ENCODE assay signal across 11 cellular contexts in genomic region chr11:33478111-33478573, GRCh38.
DNase-seq lines count a peak whose midpoint lies in the region; TF ChIP-seq lines count a peak whose summit lies in the region.
"Had no signal": no experiment of that assay in that cellular context is flagged by ENCODE, and none has a peak within 500 bp of the region (broad histone marks: within the 10 kb centered on the region; RNA-seq: fewer than 3 reads in every experiment).

No MANE protein-coding gene starts in this region.

- intact Hi-C loops in dorsolateral prefrontal cortex (cut with DNase I) = no loop called here
- intact Hi-C loops in activated CD4-positive, alpha-beta T cell treated with anti-CD3 and anti-CD28 coated beads, Interleukin-2, amount 10 ng/mL, durations not matched to agents 24 days and 14 days (cut with micrococcal nuclease) = no loop called here

- H3K27me3 Mint-ChIP-seq in activated CD4-positive, alpha-beta T cell treated with anti-CD3 and anti-CD28 coated beads, Interleukin-2, amount 10 ng/mL, durations not matched to agents 24 days and 14 days = peaks cover 11% of the 10 kb centered on the region

- TF ChIP-seq CTCF in dorsolateral prefrontal cortex (IDR thresholded peaks at IDR 0.05 in 54 of 56, conservative IDR thresholded peaks at IDR 0.05 in 2 of 56; ENCODE audit: low read depth in 1 of 56, partially characterized antibody in 56 of 56) = no peak
- no peak for TF ChIP-seq CTCF in coronary artery (IDR thresholded peaks at IDR 0.05)

- no peak overlapping the region for H3K27ac Mint-ChIP-seq in activated CD4-positive, alpha-beta T cell treated with anti-CD3 and anti-CD28 coated beads, Interleukin-2, amount 10 ng/mL, durations not matched to agents 24 days and 14 days

- no peaks in the 10 kb centered on the region for H3K36me3 Mint-ChIP-seq in activated CD4-positive, alpha-beta T cell treated with anti-CD3 and anti-CD28 coated beads, Interleukin-2, amount 10 ng/mL, durations not matched to agents 24 days and 14 days (ENCODE audit: low read depth)

- no peak overlapping the region for H3K4me3 ChIP-seq in dorsolateral prefrontal cortex
- H3K4me3 ChIP-seq in coronary artery = no peak overlapping the region
- H3K4me3 ChIP-seq: testis had no signal

- H3K27ac ChIP-seq in dorsolateral prefrontal cortex = peak overlapping the region in 48 of 59 donors; percentile 14 to 91 (median 70)
- no peak overlapping the region for H3K27ac ChIP-seq in coronary artery
- H3K27ac ChIP-seq: testis had no signal

- H3K27me3 ChIP-seq in dorsolateral prefrontal cortex = peaks cover 0 to 5% (median 0%) of the 10 kb centered on the region in 45 donors
- H3K27me3 ChIP-seq: testis had no signal

- DNase-seq in NCI-H524 (lab: John Stamatoyannopoulos, UW) (peak; percentile 22 to 62), NCI-H524 treated with DMSO at 0.1 percent for 48 hours (lab: John Stamatoyannopoulos, UW) (no peak), NCI-H2171 (lab: John Stamatoyannopoulos, UW) (peak; percentile 98), dorsolateral prefrontal cortex (peak in 5 of 10 donors; percentile 56 to 75 (median 59)), superior temporal gyrus (ENCODE audit: extremely low spot score) (peak; percentile 64), GF-D8 (lab: John Stamatoyannopoulos, UW) (no peak), coronary artery (ENCODE audit: low spot score) (no peak)
- DNase-seq in activated CD4-positive, alpha-beta T cell treated with anti-CD3 and anti-CD28 coated beads, Interleukin-2, amount 10 ng/mL, durations not matched to agents 24 days and 14 days = no peak
- DNase-seq: activated T-cell treated with anti-CD3 and anti-CD28 coated beads for 4 hours, Kasumi-1, testis had no signal

- H3K4me1 Mint-ChIP-seq in activated CD4-positive, alpha-beta T cell treated with anti-CD3 and anti-CD28 coated beads, Interleukin-2, amount 10 ng/mL, durations not matched to agents 24 days and 14 days = no peaks in the 10 kb centered on the region

- H3K4me3 Mint-ChIP-seq in activated CD4-positive, alpha-beta T cell treated with anti-CD3 and anti-CD28 coated beads, Interleukin-2, amount 10 ng/mL, durations not matched to agents 24 days and 14 days = no peak overlapping the region

- H3K9me3 Mint-ChIP-seq in activated CD4-positive, alpha-beta T cell treated with anti-CD3 and anti-CD28 coated beads, Interleukin-2, amount 10 ng/mL, durations not matched to agents 24 days and 14 days = no peaks in the 10 kb centered on the region

Comparison
In these comparisons a context has a peak if more than half of its experiments do, and no peak if none do; other contexts are left out.
1. DNase-seq: peak in NCI-H524 (2 of 2), NCI-H2171 (single experiment) and superior temporal gyrus (single experiment); none in NCI-H524 treated with DMSO at 0.1 percent for 48 hours (single experiment), activated CD4-positive, alpha-beta T cell treated with anti-CD3 and anti-CD28 coated beads, Interleukin-2, amount 10 ng/mL, durations not matched to agents 24 days and 14 days (single experiment), GF-D8 (single experiment) and coronary artery (single experiment).
2. H3K27ac ChIP-seq: peak in dorsolateral prefrontal cortex (48 of 59); none in coronary artery (0 of 2).